Comparison of ENCODE assay signal across 1 cellular context in genomic region chr1:154970631-154971340, GRCh38.
TF ChIP-seq lines count a peak whose summit lies in the region.

Gene SHC1 (minus strand): TSS chr1:154970747. CDS start chr1:154970526, 221 bp downstream.

TF ChIP-seq in K562, 482 proteins besides CTCF, POLR2A, EP300 and RAD21 (continued from another document and continues in another):
- TF ChIP-seq, protein P1, sequence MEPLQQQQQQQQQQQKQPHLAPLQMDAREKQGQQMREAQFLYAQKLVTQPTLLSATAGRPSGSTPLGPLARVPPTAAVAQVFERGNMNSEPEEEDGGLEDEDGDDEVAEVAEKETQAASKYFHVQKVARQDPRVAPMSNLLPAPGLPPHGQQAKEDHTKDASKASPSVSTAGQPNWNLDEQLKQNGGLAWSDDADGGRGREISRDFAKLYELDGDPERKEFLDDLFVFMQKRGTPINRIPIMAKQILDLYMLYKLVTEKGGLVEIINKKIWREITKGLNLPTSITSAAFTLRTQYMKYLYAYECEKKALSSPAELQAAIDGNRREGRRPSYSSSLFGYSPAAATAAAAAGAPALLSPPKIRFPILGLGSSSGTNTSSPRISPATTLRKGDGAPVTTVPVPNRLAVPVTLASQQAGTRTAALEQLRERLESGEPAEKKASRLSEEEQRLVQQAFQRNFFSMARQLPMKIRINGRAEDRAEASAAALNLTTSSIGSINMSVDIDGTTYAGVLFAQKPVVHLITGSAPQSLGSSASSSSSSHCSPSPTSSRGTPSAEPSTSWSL (CRISPR knock-in tag; IDR thresholded peaks at IDR 0.05; ENCODE audit: borderline replicate concordance), result no peak
- TF ChIP-seq RBM15 (IDR thresholded peaks at IDR 0.05; ENCODE audit: insufficient read depth, low read length) (no peak), PPARD (CRISPR knock-in tag; IDR thresholded peaks at IDR 0.05) (no peak), CBFB (CRISPR knock-in tag; IDR thresholded peaks at IDR 0.05) (no peak), PML (IDR thresholded peaks at IDR 0.05; ENCODE audit: low read length) (peak; percentile 26; the same call in 1 of the 2 replicates), RFX7 (CRISPR knock-in tag; IDR thresholded peaks at IDR 0.05) (no peak), NFRKB (IDR thresholded peaks at IDR 0.05; ENCODE audit: low read depth) (peak; percentile 61), TARDBP (IDR thresholded peaks at IDR 0.05) (no peak), CREB1 (IDR thresholded peaks at IDR 0.05) (no peak), CREB1 (CRISPR knock-in tag; IDR thresholded peaks at IDR 0.05) (no peak), JUND (IDR thresholded peaks at IDR 0.05; ENCODE audit: borderline replicate concordance, low read depth, low read length) (peak; percentile 70; the same call in 1 of the 2 replicates), JUND (tag; IDR thresholded peaks at IDR 0.05; ENCODE audit: borderline replicate concordance, low read depth, low read length) (no peak; the same call in 2 of the 3 replicates), C11orf30 (IDR thresholded peaks at IDR 0.05; ENCODE audit: low read depth) (peak; percentile 91), TBP (optimal IDR thresholded peaks at IDR 0.05; ENCODE audit: low read depth, low read length) (peak; percentile 88), SAFB (IDR thresholded peaks at IDR 0.05; ENCODE audit: borderline replicate concordance, low read depth, low read length) (no peak), ARNT (IDR thresholded peaks at IDR 0.05) (peak; percentile 51 to 63; a peak in 2 of 4 replicates), ZNF511 (CRISPR knock-in tag; IDR thresholded peaks at IDR 0.05) (no peak), CCNT2 (IDR thresholded peaks at IDR 0.05; ENCODE audit: borderline replicate concordance, extremely low read depth, insufficient read length, low read depth, low read length) (no peak), ZNF165 (CRISPR knock-in tag; IDR thresholded peaks at IDR 0.05; ENCODE audit: borderline replicate concordance) (no peak), ZNF592 (IDR thresholded peaks at IDR 0.05) (0 out of 2 replicates have a peak, but pooled peaks have one; percentile 44), THRB (CRISPR knock-in tag; conservative IDR thresholded peaks at IDR 0.05) (no peak), FUS (optimal IDR thresholded peaks at IDR 0.05; ENCODE audit: low read depth, low read length) (no peak), MYBL2 (IDR thresholded peaks at IDR 0.05; ENCODE audit: low read depth) (no peak), MYBL2 (CRISPR knock-in tag; IDR thresholded peaks at IDR 0.05; ENCODE audit: borderline replicate concordance) (no peak), MBD1 (CRISPR knock-in tag; IDR thresholded peaks at IDR 0.05) (no peak), U2AF2 (optimal IDR thresholded peaks at IDR 0.05; ENCODE audit: low read depth, low read length) (no peak), TCF15 (CRISPR knock-in tag; IDR thresholded peaks at IDR 0.05) (no peak), HMGXB4 (CRISPR knock-in tag; IDR thresholded peaks at IDR 0.05) (no peak), PHB (CRISPR knock-in tag; IDR thresholded peaks at IDR 0.05) (no peak), ZZZ3 (IDR thresholded peaks at IDR 0.05) (no peak), CEBPB (tag; IDR thresholded peaks at IDR 0.05) (no peak), NR2C2 (CRISPR knock-in tag; IDR thresholded peaks at IDR 0.05) (no peak), NR2C2 (tag; IDR thresholded peaks at IDR 0.05) (peak; percentile 57), CBX8 (IDR thresholded peaks at IDR 0.05; ENCODE audit: borderline replicate concordance, extremely low read depth, low read depth, low read length, poor library complexity, severe bottlenecking) (no peak), TGIF2 (CRISPR knock-in tag; IDR thresholded peaks at IDR 0.05) (no peak), HNRNPH1 (optimal IDR thresholded peaks at IDR 0.05; ENCODE audit: low read depth, low read length) (no peak), MED1 (CRISPR knock-in tag; IDR thresholded peaks at IDR 0.05; ENCODE audit: borderline replicate concordance) (no peak), ZNF224 (CRISPR knock-in tag; IDR thresholded peaks at IDR 0.05) (no peak), ZNF282 (CRISPR knock-in tag; IDR thresholded peaks at IDR 0.05) (no peak), ZFP36 (IDR thresholded peaks at IDR 0.05; ENCODE audit: low read depth, low read length, partially characterized antibody) (no peak), ZBTB8A (IDR thresholded peaks at IDR 0.05; ENCODE audit: partially characterized antibody) (no peak), LEF1 (IDR thresholded peaks at IDR 0.05) (peak; percentile 47; the same call in 1 of the 2 replicates), ZNF780A (CRISPR knock-in tag; IDR thresholded peaks at IDR 0.05) (no peak), SREBF2 (CRISPR knock-in tag; IDR thresholded peaks at IDR 0.05) (no peak), CCAR2 (IDR thresholded peaks at IDR 0.05; ENCODE audit: low read depth, low read length) (no peak), POLR3A (IDR thresholded peaks at IDR 0.05; ENCODE audit: borderline replicate concordance, extremely low read depth, insufficient read depth, insufficient read length) (no peak), DNMT1 (IDR thresholded peaks at IDR 0.05) (no peak), KLF13 (tag; IDR thresholded peaks at IDR 0.05; ENCODE audit: borderline replicate concordance, low read depth) (no peak), NFYB (IDR thresholded peaks at IDR 0.05; ENCODE audit: extremely low read depth, insufficient read length) (no peak)
- TF ChIP-seq, protein P2, sequence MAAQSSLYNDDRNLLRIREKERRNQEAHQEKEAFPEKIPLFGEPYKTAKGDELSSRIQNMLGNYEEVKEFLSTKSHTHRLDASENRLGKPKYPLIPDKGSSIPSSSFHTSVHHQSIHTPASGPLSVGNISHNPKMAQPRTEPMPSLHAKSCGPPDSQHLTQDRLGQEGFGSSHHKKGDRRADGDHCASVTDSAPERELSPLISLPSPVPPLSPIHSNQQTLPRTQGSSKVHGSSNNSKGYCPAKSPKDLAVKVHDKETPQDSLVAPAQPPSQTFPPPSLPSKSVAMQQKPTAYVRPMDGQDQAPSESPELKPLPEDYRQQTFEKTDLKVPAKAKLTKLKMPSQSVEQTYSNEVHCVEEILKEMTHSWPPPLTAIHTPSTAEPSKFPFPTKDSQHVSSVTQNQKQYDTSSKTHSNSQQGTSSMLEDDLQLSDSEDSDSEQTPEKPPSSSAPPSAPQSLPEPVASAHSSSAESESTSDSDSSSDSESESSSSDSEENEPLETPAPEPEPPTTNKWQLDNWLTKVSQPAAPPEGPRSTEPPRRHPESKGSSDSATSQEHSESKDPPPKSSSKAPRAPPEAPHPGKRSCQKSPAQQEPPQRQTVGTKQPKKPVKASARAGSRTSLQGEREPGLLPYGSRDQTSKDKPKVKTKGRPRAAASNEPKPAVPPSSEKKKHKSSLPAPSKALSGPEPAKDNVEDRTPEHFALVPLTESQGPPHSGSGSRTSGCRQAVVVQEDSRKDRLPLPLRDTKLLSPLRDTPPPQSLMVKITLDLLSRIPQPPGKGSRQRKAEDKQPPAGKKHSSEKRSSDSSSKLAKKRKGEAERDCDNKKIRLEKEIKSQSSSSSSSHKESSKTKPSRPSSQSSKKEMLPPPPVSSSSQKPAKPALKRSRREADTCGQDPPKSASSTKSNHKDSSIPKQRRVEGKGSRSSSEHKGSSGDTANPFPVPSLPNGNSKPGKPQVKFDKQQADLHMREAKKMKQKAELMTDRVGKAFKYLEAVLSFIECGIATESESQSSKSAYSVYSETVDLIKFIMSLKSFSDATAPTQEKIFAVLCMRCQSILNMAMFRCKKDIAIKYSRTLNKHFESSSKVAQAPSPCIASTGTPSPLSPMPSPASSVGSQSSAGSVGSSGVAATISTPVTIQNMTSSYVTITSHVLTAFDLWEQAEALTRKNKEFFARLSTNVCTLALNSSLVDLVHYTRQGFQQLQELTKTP (IDR thresholded peaks at IDR 0.05; ENCODE audit: low read depth in 1 of 2, partially characterized antibody in 2 of 2), result no peak
- TF ChIP-seq, protein P3, sequence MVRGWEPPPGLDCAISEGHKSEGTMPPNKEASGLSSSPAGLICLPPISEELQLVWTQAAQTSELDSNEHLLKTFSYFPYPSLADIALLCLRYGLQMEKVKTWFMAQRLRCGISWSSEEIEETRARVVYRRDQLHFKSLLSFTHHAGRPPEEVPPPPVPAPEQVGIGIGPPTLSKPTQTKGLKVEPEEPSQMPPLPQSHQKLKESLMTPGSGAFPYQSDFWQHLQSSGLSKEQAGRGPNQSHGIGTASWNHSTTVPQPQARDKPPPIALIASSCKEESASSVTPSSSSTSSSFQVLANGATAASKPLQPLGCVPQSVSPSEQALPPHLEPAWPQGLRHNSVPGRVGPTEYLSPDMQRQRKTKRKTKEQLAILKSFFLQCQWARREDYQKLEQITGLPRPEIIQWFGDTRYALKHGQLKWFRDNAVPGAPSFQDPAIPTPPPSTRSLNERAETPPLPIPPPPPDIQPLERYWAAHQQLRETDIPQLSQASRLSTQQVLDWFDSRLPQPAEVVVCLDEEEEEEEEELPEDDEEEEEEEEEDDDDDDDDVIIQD (CRISPR knock-in tag; IDR thresholded peaks at IDR 0.05), result no peak
